8 cellular contexts compared by ENCODE assay signal in genomic region chr15:67091073-67091965, GRCh38. TPM values are rescaled to one million over a fixed set of nuclear protein-coding genes. Genes with fewer than 3 reads are reported as not detected.
DNase-seq lines count a peak whose midpoint lies in the region; ATAC-seq and TF ChIP-seq lines count a peak whose summit lies in the region.

No MANE protein-coding gene starts in this region.

- DNase-seq in OCI-M2 (lab: John Stamatoyannopoulos, UW; ENCODE audit: unreplicated experiment) (peak; percentile 52), left ventricle myocardium inferior (peak; percentile 74), LoVo (ENCODE audit: low spot score) (no peak)
- DNase-seq in activated T-cell treated with anti-CD3 and anti-CD28 coated beads, Interleukin-2, amount 50 U/mL, for 48 hours: peak; percentile 80 to 82
- DNase-seq in stimulated activated CD4-positive, alpha-beta T cell treated with anti-CD3 and anti-CD28 coated beads, Interleukin-2, amount 100 ng/mL, for 48 hours: peak; percentile 54 to 61
- DNase-seq in effector CD8-positive, alpha-beta T cell (lab: John Stamatoyannopoulos, UW): no peak

- intact Hi-C loops in left ventricle myocardium inferior (cut with micrococcal nuclease): no loop called here

- no peak for TF ChIP-seq CTCF in left ventricle myocardium inferior (IDR thresholded peaks at IDR 0.05; ENCODE audit: borderline replicate concordance)

- H3K27ac ChIP-seq in left ventricle myocardium inferior (replicated peaks): peak overlapping the region; percentile 56

- H3K4me1 ChIP-seq in left ventricle myocardium inferior: peaks cover 79% of the 10 kb centered on the region

- H3K27me3 ChIP-seq in left ventricle myocardium inferior (ENCODE audit: low read depth): no peaks in the 10 kb centered on the region

- H3K36me3 ChIP-seq in left ventricle myocardium inferior: peaks cover 3% of the 10 kb centered on the region

- peak overlapping the region; percentile 18 for H3K4me3 ChIP-seq in left ventricle myocardium inferior

- no peaks in the 10 kb centered on the region for H3K9me3 ChIP-seq in left ventricle myocardium inferior (replicated peaks)

- ATAC-seq in GM18861 (IDR thresholded peaks at IDR 0.05; ENCODE audit: unreplicated experiment) (peak; percentile 60), HG02943 (IDR thresholded peaks at IDR 0.05; ENCODE audit: low read depth, unreplicated experiment) (peak; percentile 53)

RNA-seq across cellular contexts. Expression of gene SMAD3, which starts 25.9 kb away (rescaled TPM):
- total RNA-seq in left ventricle myocardium inferior: 18.8 TPM

Comparison
In these comparisons a context has a peak if more than half of its experiments do, and no peak if none do; other contexts are left out.
1. DNase-seq: peak in OCI-M2 (single experiment), activated T-cell treated with anti-CD3 and anti-CD28 coated beads, Interleukin-2, amount 50 U/mL, for 48 hours (2 of 2), left ventricle myocardium inferior (single experiment) and stimulated activated CD4-positive, alpha-beta T cell treated with anti-CD3 and anti-CD28 coated beads, Interleukin-2, amount 100 ng/mL, for 48 hours (2 of 2); none in effector CD8-positive, alpha-beta T cell (single experiment) and LoVo (single experiment).